11 cellular contexts compared by ENCODE assay signal in the genomic region with DNA sequence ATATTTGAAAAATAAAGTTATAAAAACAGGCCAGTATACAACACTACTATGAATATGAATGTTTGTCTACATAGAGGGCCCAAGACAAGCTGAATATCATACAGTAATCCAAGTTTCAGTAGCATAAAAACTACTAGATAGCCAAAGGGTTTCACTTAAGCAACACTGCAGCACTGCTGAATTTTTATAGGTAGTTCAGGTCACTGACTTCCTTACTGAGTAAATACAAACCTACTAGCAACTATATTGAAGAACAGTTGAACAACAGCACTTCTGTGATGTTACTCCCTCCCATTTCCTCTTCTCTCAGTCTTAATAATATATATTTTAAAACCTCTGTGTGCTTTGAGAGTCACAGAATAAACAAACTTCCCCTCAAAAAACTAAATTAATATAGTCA. TPM values are rescaled to one million over a fixed set of nuclear protein-coding genes. Genes with fewer than 3 reads are reported as not detected.
A peak's percentile ranks its signal among the peaks of the same experiment; 100 is the strongest.
DNase-seq lines count a peak whose midpoint lies in the region; ATAC-seq lines count a peak whose summit lies in the region.
"Had no signal": no experiment of that assay in that cellular context is flagged by ENCODE, and none has a peak within 500 bp of the region (broad histone marks: within the 10 kb centered on the region; RNA-seq: fewer than 3 reads in every experiment).

No MANE protein-coding gene starts in this region.

- no peaks in the 10 kb centered on the region for H3K9me3 Mint-ChIP-seq in natural killer cell treated with Interleukin-12 subunit alpha and Interleukin-12 subunit beta and Interleukin-15 and Interleukin-18, amount 100 ng/mL, for 72 hours
- H3K9me3 Mint-ChIP-seq: neural progenitor cell had no signal

- H3K27me3 Mint-ChIP-seq in natural killer cell treated with Interleukin-12 subunit alpha and Interleukin-12 subunit beta and Interleukin-15 and Interleukin-18, amount 100 ng/mL, for 72 hours, result no peaks in the 10 kb centered on the region

- H3K4me1 Mint-ChIP-seq in natural killer cell treated with Interleukin-12 subunit alpha and Interleukin-12 subunit beta and Interleukin-15 and Interleukin-18, amount 100 ng/mL, for 72 hours (ENCODE audit: low read depth in 2 of 2), result peaks cover 16 to 26% of the 10 kb centered on the region in 2 donors
- H3K4me1 Mint-ChIP-seq: neural progenitor cell had no signal

- peak overlapping the region; percentile 83 to 84 for H3K27ac Mint-ChIP-seq in natural killer cell treated with Interleukin-12 subunit alpha and Interleukin-12 subunit beta and Interleukin-15 and Interleukin-18, amount 100 ng/mL, for 72 hours
- H3K27ac Mint-ChIP-seq: neural progenitor cell had no signal

- H3K36me3 Mint-ChIP-seq in natural killer cell treated with Interleukin-12 subunit alpha and Interleukin-12 subunit beta and Interleukin-15 and Interleukin-18, amount 100 ng/mL, for 72 hours, result peaks cover 19% of the 10 kb centered on the region

- ATAC-seq in GM18861 (IDR thresholded peaks at IDR 0.05; ENCODE audit: unreplicated experiment) (peak; percentile 61), HG02678 (IDR thresholded peaks at IDR 0.05; ENCODE audit: unreplicated experiment) (peak; percentile 39)
- ATAC-seq in natural killer cell treated with Interleukin-12 subunit alpha and Interleukin-12 subunit beta and Interleukin-15 and Interleukin-18, amount 100 ng/mL, for 72 hours, result no peak
- ATAC-seq: Panc1 had no signal

- no peak overlapping the region for H3K4me3 Mint-ChIP-seq in natural killer cell treated with Interleukin-12 subunit alpha and Interleukin-12 subunit beta and Interleukin-15 and Interleukin-18, amount 100 ng/mL, for 72 hours
- H3K4me3 Mint-ChIP-seq: neural progenitor cell had no signal

- DNase-seq in NCI-H526 treated with DMSO at 0.1 percent for 48 hours (lab: John Stamatoyannopoulos, UW), result peak; percentile 38
- no peak for DNase-seq in natural killer cell treated with Interleukin-12 subunit alpha and Interleukin-12 subunit beta and Interleukin-15 and Interleukin-18, amount 100 ng/mL, for 72 hours (ENCODE audit: low spot score)
- DNase-seq in foreskin melanocyte, result no peak
- no peak for DNase-seq in ecto neural progenitor cell (ENCODE audit: low spot score)
- DNase-seq in globus pallidus (ENCODE audit: low spot score), result no peak
- DNase-seq in mucosa of gallbladder (ENCODE audit: low spot score), result no peak
- DNase-seq: DMS153 had no signal

RNA-seq across cellular contexts. Expression of a gene that starts 42.7 kb away (rescaled TPM):
- total RNA-seq in natural killer cell treated with Interleukin-12 subunit alpha and Interleukin-12 subunit beta and Interleukin-15 and Interleukin-18, amount 100 ng/mL, for 72 hours, result 10 to 100 TPM; 17.2 to 31.5 TPM
- total RNA-seq in mucosa of gallbladder, result 23.3 TPM

Comparison
In these comparisons a context has a peak if more than half of its experiments do, and no peak if none do; other contexts are left out.
1. ATAC-seq: peak in GM18861 (single experiment) and HG02678 (single experiment); none in natural killer cell treated with Interleukin-12 subunit alpha and Interleukin-12 subunit beta and Interleukin-15 and Interleukin-18, amount 100 ng/mL, for 72 hours (0 of 2).